8 cellular contexts compared by ENCODE assay signal in genomic region chr15:74696398-74696729, GRCh38. TPM values are rescaled to one million over a fixed set of nuclear protein-coding genes. Genes with fewer than 3 reads are reported as not detected.
A peak's percentile ranks its signal among the peaks of the same experiment; 100 is the strongest.
DNase-seq lines count a peak whose midpoint lies in the region; ATAC-seq, FAIRE-seq and TF ChIP-seq lines count a peak whose summit lies in the region.

No MANE protein-coding gene starts in this region.

- peak overlapping the region; percentile 97 for H3K9ac ChIP-seq in mesenchymal stem cell (ENCODE audit: low read length)

- no peak overlapping the region for H4K91ac ChIP-seq in mesenchymal stem cell (ENCODE audit: low read length)

- peak overlapping the region in 1 of 2 experiments; percentile 18 for H3K18ac ChIP-seq in mesenchymal stem cell (ENCODE audit: low read depth in 1 of 2, low read length in 2 of 2)

- H2BK120ac ChIP-seq in mesenchymal stem cell (ENCODE audit: low read depth, low read length), result no peak overlapping the region

- H2BK12ac ChIP-seq in mesenchymal stem cell (ENCODE audit: low read length in 2 of 2), result no peak overlapping the region

- H3K4me3 ChIP-seq in astrocyte of the spinal cord (ENCODE audit: low read depth, low read length), result peak overlapping the region; percentile 98
- peak overlapping the region; percentile 94 to 97 for H3K4me3 ChIP-seq in mesenchymal stem cell (ENCODE audit: insufficient read depth in 1 of 2, low read depth in 1 of 2, low read length in 2 of 2)

- H3K27ac Mint-ChIP-seq in activated naive CD4-positive, alpha-beta T cell treated with anti-CD3 and anti-CD28 coated beads, Interleukin-2, amount 50 U/mL, for 24 hours, result peak overlapping the region; percentile 99

- H3K9me3 ChIP-seq in mesenchymal stem cell (ENCODE audit: control insufficient read depth, low read length), result no peaks in the 10 kb centered on the region

- H3K4me3 Mint-ChIP-seq in activated naive CD4-positive, alpha-beta T cell treated with anti-CD3 and anti-CD28 coated beads, Interleukin-2, amount 50 U/mL, for 24 hours, result peak overlapping the region; percentile 100

- DNase-seq in activated naive CD4-positive, alpha-beta T cell treated with anti-CD3 and anti-CD28 coated beads, Interleukin-2, amount 50 U/mL, for 16 hours, result no peak
- DNase-seq in astrocyte of the spinal cord (ENCODE audit: low read depth, low spot score), result no peak
- DNase-seq in mesenchymal stem cell, result no peak
- DNase-seq in urothelium cell line (ENCODE audit: low spot score), result peak; percentile 3
- DNase-seq in SHP77 treated with DMSO at 0.1 percent for 48 hours (lab: John Stamatoyannopoulos, UW), result no peak
- DNase-seq in stimulated activated CD4-positive, alpha-beta T cell treated with anti-CD3 and anti-CD28 coated beads, Interleukin-12 subunit alpha, Interleukin-12 subunit beta, amount 100 ng/mL, for 4 hours, result no peak

- H3K9me3 Mint-ChIP-seq in activated naive CD4-positive, alpha-beta T cell treated with anti-CD3 and anti-CD28 coated beads, Interleukin-2, amount 50 U/mL, for 24 hours, result no peaks in the 10 kb centered on the region

- no peak overlapping the region for H3K4ac ChIP-seq in mesenchymal stem cell (ENCODE audit: low read depth in 1 of 2, low read length in 2 of 2)

- in situ Hi-C loops in astrocyte of the spinal cord (cut with HindIII; ENCODE audit: low sequenced_read_pairs), result no loop called here

- no peak overlapping the region for H3K14ac ChIP-seq in mesenchymal stem cell (ENCODE audit: low read length in 2 of 2)

- H3K36me3 Mint-ChIP-seq in activated naive CD4-positive, alpha-beta T cell treated with anti-CD3 and anti-CD28 coated beads, Interleukin-2, amount 50 U/mL, for 24 hours, result peaks cover 2% of the 10 kb centered on the region

- peak overlapping the region; percentile 95 for H3K4me2 ChIP-seq in mesenchymal stem cell (ENCODE audit: low read length, poor library complexity, severe bottlenecking)

- H2AFZ ChIP-seq in mesenchymal stem cell (ENCODE audit: low read depth, low read length), result peak overlapping the region; percentile 100

- H4K8ac ChIP-seq in mesenchymal stem cell (ENCODE audit: low read length), result peak overlapping the region; percentile 66

- H2BK5ac ChIP-seq in mesenchymal stem cell (ENCODE audit: low read depth, low read length, poor library complexity, severe bottlenecking), result no peak overlapping the region

- no peak overlapping the region for H3K27ac ChIP-seq in mesenchymal stem cell (ENCODE audit: low read length, poor library complexity, severe bottlenecking)

- H3K79me1 ChIP-seq in mesenchymal stem cell (replicated peaks; ENCODE audit: low read length, poor library complexity, severe bottlenecking), result peaks cover 4% of the 10 kb centered on the region

- no peak overlapping the region for H2AK5ac ChIP-seq in mesenchymal stem cell (ENCODE audit: low read length, severe bottlenecking)

- no peak overlapping the region for H2BK15ac ChIP-seq in mesenchymal stem cell (ENCODE audit: low read depth, poor library complexity, severe bottlenecking)

- no peaks in the 10 kb centered on the region for H3K27me3 Mint-ChIP-seq in activated naive CD4-positive, alpha-beta T cell treated with anti-CD3 and anti-CD28 coated beads, Interleukin-2, amount 50 U/mL, for 24 hours

- no peaks in the 10 kb centered on the region for H3K36me3 ChIP-seq in mesenchymal stem cell (ENCODE audit: control insufficient read depth in 1 of 2, insufficient read depth in 2 of 2, low read depth in 1 of 2, low read length in 2 of 2)

- H3K27me3 ChIP-seq in mesenchymal stem cell (ENCODE audit: control insufficient read depth in 1 of 2, insufficient read depth in 1 of 2, low read length in 2 of 2), result peaks cover 2 to 5% of the 10 kb centered on the region in 2 experiments

- no peak for TF ChIP-seq CTCF in astrocyte of the spinal cord (IDR thresholded peaks at IDR 0.05; ENCODE audit: low read depth, low read length)

- 11% methylated on average over 9 of the region's 10 CpGs for WGBS in mesenchymal stem cell

- no peak overlapping the region for H3K23ac ChIP-seq in mesenchymal stem cell (ENCODE audit: low read length in 2 of 2)

- ATAC-seq in HG02884 (IDR thresholded peaks at IDR 0.05; ENCODE audit: unreplicated experiment), result no peak

- FAIRE-seq in urothelium cell line (lab: Jason Lieb, UNC), result no peak

- peaks cover 5% of the 10 kb centered on the region for H3K4me1 ChIP-seq in mesenchymal stem cell (ENCODE audit: control insufficient read depth, insufficient read depth, low read depth, low read length)

- H3K4me1 Mint-ChIP-seq in activated naive CD4-positive, alpha-beta T cell treated with anti-CD3 and anti-CD28 coated beads, Interleukin-2, amount 50 U/mL, for 24 hours, result peaks cover 41% of the 10 kb centered on the region

RNA-seq across cellular contexts. Expression of gene EDC3, which starts 0.5 kb away (rescaled TPM):
- polyA plus RNA-seq in mesenchymal stem cell (2013, experiment 1 of 2), result 19.1 TPM
- polyA plus RNA-seq in mesenchymal stem cell (2013, experiment 2 of 2), result 20.8 TPM

RNA-seq across cellular contexts. Expression of gene CYP1A1, which starts 29.0 kb away (rescaled TPM):
- polyA plus RNA-seq in mesenchymal stem cell (2013, experiment 1 of 2), result 0.11 TPM
- 0.15 TPM for polyA plus RNA-seq in mesenchymal stem cell (2013, experiment 2 of 2)

RNA-seq across cellular contexts. Expression of gene CYP1A2, which starts 52.3 kb away (rescaled TPM):
- not detected for polyA plus RNA-seq in mesenchymal stem cell (2013, experiment 1 of 2)
- polyA plus RNA-seq in mesenchymal stem cell (2013, experiment 2 of 2), result not detected
